14 cellular contexts compared by ENCODE assay signal in genomic region chr4:127055349-127055748, GRCh38.
A peak's percentile ranks its signal among the peaks of the same experiment; 100 is the strongest.
DNase-seq lines count a peak whose midpoint lies in the region; ATAC-seq and TF ChIP-seq lines count a peak whose summit lies in the region.
"Had no signal": no experiment of that assay in that cellular context is flagged by ENCODE, and none has a peak within 500 bp of the region (broad histone marks: within the 10 kb centered on the region; RNA-seq: fewer than 3 reads in every experiment).

No MANE protein-coding gene starts in this region.

- in situ Hi-C loops in ACHN (cut with HindIII; ENCODE audit: low pct_ligation_motif_present, low pct_unique_long_range_greater_than_20kb, low sequenced_read_pairs) = no loop called here

- H3K4me3 ChIP-seq in fibroblast of villous mesenchyme (ENCODE audit: low read depth, low read length) = no peak overlapping the region
- H3K4me3 ChIP-seq: smooth muscle cell had no signal

- ATAC-seq in HG03565 (IDR thresholded peaks at IDR 0.05; ENCODE audit: unreplicated experiment) (no peak), HG02588 (IDR thresholded peaks at IDR 0.05; ENCODE audit: unreplicated experiment) (no peak), HG02981 (IDR thresholded peaks at IDR 0.05; ENCODE audit: unreplicated experiment) (no peak), HG03280 (IDR thresholded peaks at IDR 0.05; ENCODE audit: unreplicated experiment) (no peak)
- ATAC-seq: activated CD4-positive, CD25-positive, alpha-beta regulatory T cell treated with anti-CD3 and anti-CD28 coated beads, Interleukin-2, amount 50 U/mL, for 24 hours; activated T-cell treated with anti-CD3 and anti-CD28 coated beads, Interleukin-2, amount 50 U/mL, for 4 hours; naive thymus-derived CD8-positive, alpha-beta T cell had no signal

- DNase-seq in ACHN (peak; percentile 79), M059J (ENCODE audit: low read depth) (peak; percentile 79), amygdala (lab: John Stamatoyannopoulos, UW) (peak in 44 of 56 donors; percentile 1 to 69 (median 26)), fibroblast of villous mesenchyme (ENCODE audit: low read depth) (peak; percentile 12)
- DNase-seq: activated T-cell treated with anti-CD3 and anti-CD28 coated beads, Interleukin-2, amount 50 U/mL, for 4 hours; brain microvascular endothelial cell; kidney; naive thymus-derived CD8-positive, alpha-beta T cell had no signal

- no peak for TF ChIP-seq CTCF in fibroblast of villous mesenchyme (IDR thresholded peaks at IDR 0.05; ENCODE audit: insufficient read depth, low read depth, low read length)

Comparison
In these comparisons a context has a peak if more than half of its experiments do, and no peak if none do; other contexts are left out.
1. DNase-seq: peak in every context shown above with its lines; median percentile 79 in ACHN; 79 in M059J; 26 in amygdala; 12 in fibroblast of villous mesenchyme.